In the genomic region with DNA sequence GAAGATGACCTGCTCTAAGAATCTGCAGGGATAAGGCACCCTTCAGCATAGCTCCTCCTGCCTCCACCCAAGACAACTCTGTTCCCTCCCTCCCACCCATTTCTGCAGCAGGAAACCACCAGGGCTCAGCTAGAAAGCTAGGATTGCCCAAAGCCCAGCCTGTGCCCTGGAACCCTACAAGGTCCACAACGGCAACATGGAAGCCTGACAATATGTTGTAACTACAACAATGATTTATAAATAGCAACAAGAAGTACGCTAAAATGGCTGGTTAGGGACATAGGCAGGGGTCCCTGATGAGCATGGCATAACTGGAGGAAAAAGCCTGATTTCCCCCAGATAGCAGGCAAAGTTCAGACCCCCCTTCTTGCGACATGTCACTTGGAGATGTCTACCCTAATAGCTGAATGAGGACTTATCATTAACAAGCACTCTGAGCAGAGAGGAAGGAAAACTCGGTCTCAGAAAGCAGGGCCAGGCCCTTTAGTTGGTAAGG, we compare ENCODE assay signal across 1 cellular context.
TF ChIP-seq lines count a peak whose summit lies in the region.

No MANE protein-coding gene starts in this region.

TF ChIP-seq in HepG2, 621 proteins besides CTCF, POLR2A, EP300 and RAD21:
- TF ChIP-seq ZMAT3 (CRISPR knock-in tag; conservative IDR thresholded peaks at IDR 0.05): 0 out of 2 replicates have a peak, but pooled peaks have one; percentile 38
- 0 out of 2 replicates have a peak, but pooled peaks have one; percentile 16 for TF ChIP-seq HNF4A (CRISPR knock-in tag; IDR thresholded peaks at IDR 0.05)
- TF ChIP-seq MXI1 (IDR thresholded peaks at IDR 0.05; ENCODE audit: borderline replicate concordance, low read depth, low read length): 0 out of 3 replicates have a peak, but pooled peaks have one; percentile 39
- peak; percentile 65 for TF ChIP-seq CEBPB (IDR thresholded peaks at IDR 0.05; ENCODE audit: borderline replicate concordance, low read depth, low read length)
- TF ChIP-seq ZNF703 (CRISPR knock-in tag; IDR thresholded peaks at IDR 0.05; ENCODE audit: borderline replicate concordance): no peak
- 0 out of 2 replicates have a peak, but pooled peaks have one; percentile 29 for TF ChIP-seq ZNF446 (CRISPR knock-in tag; IDR thresholded peaks at IDR 0.05)
- TF ChIP-seq NR2C2 (CRISPR knock-in tag; IDR thresholded peaks at IDR 0.05; ENCODE audit: borderline replicate concordance): no peak
- no peak for TF ChIP-seq ZNF563 (CRISPR knock-in tag; IDR thresholded peaks at IDR 0.05)
- TF ChIP-seq, protein P1, sequence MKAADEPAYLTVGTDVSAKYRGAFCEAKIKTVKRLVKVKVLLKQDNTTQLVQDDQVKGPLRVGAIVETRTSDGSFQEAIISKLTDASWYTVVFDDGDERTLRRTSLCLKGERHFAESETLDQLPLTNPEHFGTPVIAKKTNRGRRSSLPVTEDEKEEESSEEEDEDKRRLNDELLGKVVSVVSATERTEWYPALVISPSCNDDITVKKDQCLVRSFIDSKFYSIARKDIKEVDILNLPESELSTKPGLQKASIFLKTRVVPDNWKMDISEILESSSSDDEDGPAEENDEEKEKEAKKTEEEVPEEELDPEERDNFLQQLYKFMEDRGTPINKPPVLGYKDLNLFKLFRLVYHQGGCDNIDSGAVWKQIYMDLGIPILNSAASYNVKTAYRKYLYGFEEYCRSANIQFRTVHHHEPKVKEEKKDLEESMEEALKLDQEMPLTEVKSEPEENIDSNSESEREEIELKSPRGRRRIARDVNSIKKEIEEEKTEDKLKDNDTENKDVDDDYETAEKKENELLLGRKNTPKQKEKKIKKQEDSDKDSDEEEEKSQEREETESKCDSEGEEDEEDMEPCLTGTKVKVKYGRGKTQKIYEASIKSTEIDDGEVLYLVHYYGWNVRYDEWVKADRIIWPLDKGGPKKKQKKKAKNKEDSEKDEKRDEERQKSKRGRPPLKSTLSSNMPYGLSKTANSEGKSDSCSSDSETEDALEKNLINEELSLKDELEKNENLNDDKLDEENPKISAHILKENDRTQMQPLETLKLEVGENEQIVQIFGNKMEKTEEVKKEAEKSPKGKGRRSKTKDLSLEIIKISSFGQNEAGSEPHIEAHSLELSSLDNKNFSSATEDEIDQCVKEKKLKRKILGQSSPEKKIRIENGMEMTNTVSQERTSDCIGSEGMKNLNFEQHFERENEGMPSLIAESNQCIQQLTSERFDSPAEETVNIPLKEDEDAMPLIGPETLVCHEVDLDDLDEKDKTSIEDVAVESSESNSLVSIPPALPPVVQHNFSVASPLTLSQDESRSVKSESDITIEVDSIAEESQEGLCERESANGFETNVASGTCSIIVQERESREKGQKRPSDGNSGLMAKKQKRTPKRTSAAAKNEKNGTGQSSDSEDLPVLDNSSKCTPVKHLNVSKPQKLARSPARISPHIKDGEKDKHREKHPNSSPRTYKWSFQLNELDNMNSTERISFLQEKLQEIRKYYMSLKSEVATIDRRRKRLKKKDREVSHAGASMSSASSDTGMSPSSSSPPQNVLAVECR (CRISPR knock-in tag; IDR thresholded peaks at IDR 0.05; ENCODE audit: borderline replicate concordance): 0 out of 2 replicates have a peak, but pooled peaks have one; percentile 4
